In the genomic region with DNA sequence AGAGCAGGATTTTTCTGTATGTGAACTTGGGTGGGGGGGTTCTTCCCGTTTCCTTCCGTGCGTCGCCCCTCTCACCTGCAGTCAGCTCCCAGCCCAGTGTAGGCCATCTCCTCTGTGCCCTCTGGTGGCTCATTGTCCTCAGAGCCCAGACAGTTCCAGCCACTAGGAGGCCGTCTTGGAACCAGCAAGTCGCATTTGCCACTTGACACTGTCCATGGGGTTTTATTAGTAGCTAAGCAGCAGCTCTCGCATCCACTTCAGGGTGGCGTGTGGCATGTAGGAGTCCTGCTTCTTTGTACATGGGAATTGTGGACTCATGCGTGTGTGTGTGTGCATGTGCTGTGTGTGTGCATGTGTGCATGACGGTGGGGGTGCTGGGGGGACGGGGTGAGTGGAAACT, we compare ENCODE assay signal across 1 cellular context.
TF ChIP-seq lines count a peak whose summit lies in the region.

No MANE protein-coding gene starts in this region.

TF ChIP-seq in HepG2, 621 proteins besides CTCF, POLR2A, EP300 and RAD21 (continued from another document):
- peak; percentile 36; the same call in 1 of the 2 replicates for TF ChIP-seq POLR2G (IDR thresholded peaks at IDR 0.05; ENCODE audit: low read depth, low read length)
- TF ChIP-seq ZNF768 (CRISPR knock-in tag; IDR thresholded peaks at IDR 0.05) = 0 out of 2 replicates have a peak, but pooled peaks have one; percentile 32
- peak; percentile 49 for TF ChIP-seq RBM39 (IDR thresholded peaks at IDR 0.05; ENCODE audit: low read depth, low read length, poor library complexity, severe bottlenecking)
- peak; percentile 22; the same call in 1 of the 2 replicates for TF ChIP-seq ZNF788 (CRISPR knock-in tag; IDR thresholded peaks at IDR 0.05; ENCODE audit: borderline replicate concordance)
- no peak for TF ChIP-seq FOXP1 (IDR thresholded peaks at IDR 0.05)
- no peak for TF ChIP-seq FOXP1 (CRISPR knock-in tag; IDR thresholded peaks at IDR 0.05)
- TF ChIP-seq, protein P1, sequence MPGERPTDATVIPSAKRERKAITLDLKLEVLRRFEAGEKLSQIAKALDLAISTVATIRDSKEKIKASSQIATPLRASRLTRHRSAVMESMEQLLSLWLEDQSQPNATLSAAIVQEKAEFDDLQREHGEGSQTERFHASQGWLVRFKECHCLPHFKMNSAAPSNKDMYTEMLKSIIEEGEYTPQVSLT (CRISPR knock-in tag; IDR thresholded peaks at IDR 0.05; ENCODE audit: borderline replicate concordance, low read depth) = no peak
- peak; percentile 53; the same call in 1 of the 2 replicates for TF ChIP-seq ZFX (CRISPR knock-in tag; IDR thresholded peaks at IDR 0.05; ENCODE audit: low read depth)
- TF ChIP-seq, protein P2, sequence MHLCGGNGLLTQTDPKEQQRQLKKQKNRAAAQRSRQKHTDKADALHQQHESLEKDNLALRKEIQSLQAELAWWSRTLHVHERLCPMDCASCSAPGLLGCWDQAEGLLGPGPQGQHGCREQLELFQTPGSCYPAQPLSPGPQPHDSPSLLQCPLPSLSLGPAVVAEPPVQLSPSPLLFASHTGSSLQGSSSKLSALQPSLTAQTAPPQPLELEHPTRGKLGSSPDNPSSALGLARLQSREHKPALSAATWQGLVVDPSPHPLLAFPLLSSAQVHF (CRISPR knock-in tag; IDR thresholded peaks at IDR 0.05) = 0 out of 2 replicates have a peak, but pooled peaks have one; percentile 33
- TF ChIP-seq, protein P3, sequence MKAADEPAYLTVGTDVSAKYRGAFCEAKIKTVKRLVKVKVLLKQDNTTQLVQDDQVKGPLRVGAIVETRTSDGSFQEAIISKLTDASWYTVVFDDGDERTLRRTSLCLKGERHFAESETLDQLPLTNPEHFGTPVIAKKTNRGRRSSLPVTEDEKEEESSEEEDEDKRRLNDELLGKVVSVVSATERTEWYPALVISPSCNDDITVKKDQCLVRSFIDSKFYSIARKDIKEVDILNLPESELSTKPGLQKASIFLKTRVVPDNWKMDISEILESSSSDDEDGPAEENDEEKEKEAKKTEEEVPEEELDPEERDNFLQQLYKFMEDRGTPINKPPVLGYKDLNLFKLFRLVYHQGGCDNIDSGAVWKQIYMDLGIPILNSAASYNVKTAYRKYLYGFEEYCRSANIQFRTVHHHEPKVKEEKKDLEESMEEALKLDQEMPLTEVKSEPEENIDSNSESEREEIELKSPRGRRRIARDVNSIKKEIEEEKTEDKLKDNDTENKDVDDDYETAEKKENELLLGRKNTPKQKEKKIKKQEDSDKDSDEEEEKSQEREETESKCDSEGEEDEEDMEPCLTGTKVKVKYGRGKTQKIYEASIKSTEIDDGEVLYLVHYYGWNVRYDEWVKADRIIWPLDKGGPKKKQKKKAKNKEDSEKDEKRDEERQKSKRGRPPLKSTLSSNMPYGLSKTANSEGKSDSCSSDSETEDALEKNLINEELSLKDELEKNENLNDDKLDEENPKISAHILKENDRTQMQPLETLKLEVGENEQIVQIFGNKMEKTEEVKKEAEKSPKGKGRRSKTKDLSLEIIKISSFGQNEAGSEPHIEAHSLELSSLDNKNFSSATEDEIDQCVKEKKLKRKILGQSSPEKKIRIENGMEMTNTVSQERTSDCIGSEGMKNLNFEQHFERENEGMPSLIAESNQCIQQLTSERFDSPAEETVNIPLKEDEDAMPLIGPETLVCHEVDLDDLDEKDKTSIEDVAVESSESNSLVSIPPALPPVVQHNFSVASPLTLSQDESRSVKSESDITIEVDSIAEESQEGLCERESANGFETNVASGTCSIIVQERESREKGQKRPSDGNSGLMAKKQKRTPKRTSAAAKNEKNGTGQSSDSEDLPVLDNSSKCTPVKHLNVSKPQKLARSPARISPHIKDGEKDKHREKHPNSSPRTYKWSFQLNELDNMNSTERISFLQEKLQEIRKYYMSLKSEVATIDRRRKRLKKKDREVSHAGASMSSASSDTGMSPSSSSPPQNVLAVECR (CRISPR knock-in tag; IDR thresholded peaks at IDR 0.05; ENCODE audit: borderline replicate concordance) = peak; percentile 30; the same call in 1 of the 2 replicates
